13 cellular contexts compared by ENCODE assay signal in the genomic region with DNA sequence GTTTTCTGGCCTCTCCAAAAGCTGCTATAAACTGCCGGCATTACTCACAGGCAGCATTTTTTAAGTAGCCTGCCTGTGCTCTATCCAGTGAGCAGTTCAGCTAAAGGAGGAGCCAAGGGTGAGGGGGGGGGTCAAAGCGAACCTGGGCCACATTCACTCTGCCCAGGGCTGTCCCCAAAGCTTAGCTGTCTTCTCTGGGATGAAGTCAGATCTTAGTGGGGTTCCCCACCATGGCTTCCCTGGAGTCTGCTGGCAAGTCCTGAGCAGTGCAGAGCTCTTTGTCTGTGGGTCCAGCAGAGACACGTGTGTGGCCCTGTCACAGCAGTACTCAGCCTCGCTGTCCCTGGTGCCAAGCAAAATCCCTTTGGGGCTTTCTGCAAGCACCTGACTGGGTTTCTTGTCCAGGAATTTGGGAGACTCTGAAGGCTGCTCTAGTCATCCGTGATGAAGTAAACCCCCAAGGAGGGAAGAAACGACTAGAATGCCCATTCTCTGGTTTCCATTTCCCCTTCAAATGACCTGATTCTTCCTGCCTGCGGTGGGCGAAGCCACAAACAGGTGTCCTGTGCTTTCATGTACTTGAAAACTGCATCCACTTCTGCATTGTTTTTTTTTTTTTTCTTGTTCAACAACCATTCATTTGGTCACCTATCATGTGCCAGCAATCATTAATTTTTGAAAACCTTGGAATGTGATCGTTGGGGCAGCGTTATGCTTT. TPM values are rescaled to one million over a fixed set of nuclear protein-coding genes. Genes with fewer than 3 reads are reported as not detected.
DNase-seq lines count a peak whose midpoint lies in the region; ATAC-seq, FAIRE-seq and TF ChIP-seq lines count a peak whose summit lies in the region.
"Had no signal": no experiment of that assay in that cellular context is flagged by ENCODE, and none has a peak within 500 bp of the region (broad histone marks: within the 10 kb centered on the region; RNA-seq: fewer than 3 reads in every experiment).

No MANE protein-coding gene starts in this region.

- peaks cover 0 to 6% of the 10 kb centered on the region in 2 donors for H3K27me3 ChIP-seq in Peyer's patch

- TF ChIP-seq CTCF in kidney (IDR thresholded peaks at IDR 0.05; ENCODE audit: borderline replicate concordance, extremely low read depth, insufficient read depth) (no peak), Peyer's patch (IDR thresholded peaks at IDR 0.05) (no peak)

- peaks cover 6 to 11% of the 10 kb centered on the region in 2 donors for H3K4me1 ChIP-seq in kidney (ENCODE audit: control insufficient read depth in 1 of 2, insufficient read depth in 1 of 2, low read depth in 1 of 2, low read length in 2 of 2)
- H3K4me1 ChIP-seq in Peyer's patch = peaks cover 0 to 21% (median 4%) of the 10 kb centered on the region in 4 donors

- H3K27ac ChIP-seq in kidney (ENCODE audit: low read depth in 2 of 2, low read length in 2 of 2) (peak overlapping the region; percentile 17 to 18), Peyer's patch (no peak overlapping the region)

- H3K9me3 ChIP-seq in kidney (ENCODE audit: control insufficient read depth in 1 of 2, low read length in 2 of 2) (no peaks in the 10 kb centered on the region), Peyer's patch (no peaks in the 10 kb centered on the region)

- H3K4me3 ChIP-seq in kidney (ENCODE audit: low read length in 2 of 2) (no peak overlapping the region), Peyer's patch (no peak overlapping the region)

- no peak for DNase-seq in kidney
- no peak for DNase-seq in SK-N-DZ (ENCODE audit: low spot score)
- DNase-seq in stimulated activated CD4-positive, alpha-beta T cell treated with anti-CD3 and anti-CD28 coated beads, Interleukin-4, amount 100 ng/mL, for 1 hour = no peak
- no peak for DNase-seq in NCI-H2081 (lab: John Stamatoyannopoulos, UW)
- no peak for DNase-seq in Peyer's patch
- DNase-seq: CD8-positive, alpha-beta memory T cell had no signal

- FAIRE-seq in kidney (lab: Jason Lieb, UNC) = no peak
- FAIRE-seq: endothelial cell of umbilical vein had no signal

- ATAC-seq in GM18858 (IDR thresholded peaks at IDR 0.05; ENCODE audit: unreplicated experiment) (peak; percentile 41), GM21529 (IDR thresholded peaks at IDR 0.05; ENCODE audit: unreplicated experiment) (peak; percentile 82), HG03378 (IDR thresholded peaks at IDR 0.05; ENCODE audit: unreplicated experiment) (peak; percentile 74)
- ATAC-seq: WTC11 had no signal

- no peaks in the 10 kb centered on the region for H3K36me3 ChIP-seq in kidney (ENCODE audit: control insufficient read depth in 1 of 2, insufficient read depth in 2 of 2, low read length in 2 of 2)
- H3K36me3 ChIP-seq in Peyer's patch = no peaks in the 10 kb centered on the region

- H3K9ac ChIP-seq in kidney (ENCODE audit: low read length in 2 of 2) = no peak overlapping the region

- intact Hi-C loops in kidney (cut with DNase I) = no loop called here

- TF ChIP-seq POLR2A in Peyer's patch (IDR thresholded peaks at IDR 0.05) = no peak

RNA-seq across cellular contexts. Expression of gene KCNJ5, which starts 2.6 kb away (rescaled TPM):
- total RNA-seq in kidney (6.5 TPM), Peyer's patch (1 to 10 TPM in 1 of 4 donors, not detected in 3; 1.6 TPM)
- polyA plus RNA-seq in kidney (ENCODE audit: insufficient read depth, low read depth, low replicate concordance) = 5.7 TPM
- polyA plus RNA-seq in SK-N-DZ (2014; cell fraction: cytosol; rRNA removed) = not detected in 2 replicates
- not detected in 2 replicates for polyA plus RNA-seq in SK-N-DZ (2014; cell fraction: nucleus; rRNA removed)
- polyA plus RNA-seq: CD8-positive, alpha-beta memory T cell; endothelial cell of umbilical vein had no signal

RNA-seq across cellular contexts. Expression of gene KCNJ1, which starts 26.6 kb away (rescaled TPM):
- total RNA-seq in kidney (175 TPM), Peyer's patch (not detected)
- polyA plus RNA-seq in kidney (ENCODE audit: insufficient read depth, low read depth, low replicate concordance) = 355 TPM
- polyA plus RNA-seq in SK-N-DZ (2014; cell fraction: cytosol; rRNA removed) = not detected in 2 replicates
- polyA plus RNA-seq in SK-N-DZ (2014; cell fraction: nucleus; rRNA removed) = not detected in 2 replicates
- total RNA-seq: CD8-positive, alpha-beta memory T cell; endothelial cell of umbilical vein; LHCN-M2; posterior vena cava had no signal
- polyA plus RNA-seq: CD8-positive, alpha-beta memory T cell; endothelial cell of umbilical vein had no signal

RNA-seq across cellular contexts. Expression of gene TP53AIP1, which starts 48.9 kb away (rescaled TPM):
- total RNA-seq in kidney (0.82 TPM), Peyer's patch (1 to 10 TPM in 1 of 4 donors, under 1 TPM in 2, not detected in 1; 0.35 to 2.0 (median 0.47) TPM)
- 5.3 TPM for polyA plus RNA-seq in kidney (ENCODE audit: insufficient read depth, low read depth, low replicate concordance)
- 0.05 TPM in 1 of 2 replicates, not detected in the other for polyA plus RNA-seq in SK-N-DZ (2014; cell fraction: cytosol; rRNA removed)
- polyA plus RNA-seq in SK-N-DZ (2014; cell fraction: nucleus; rRNA removed) = 0.25 and 1.2 TPM in 2 replicates
- total RNA-seq: CD8-positive, alpha-beta memory T cell; endothelial cell of umbilical vein; LHCN-M2; posterior vena cava had no signal
- polyA plus RNA-seq: CD8-positive, alpha-beta memory T cell; endothelial cell of umbilical vein had no signal

Comparison
In these comparisons a context has a peak if more than half of its experiments do, and no peak if none do; other contexts are left out.
1. H3K27ac ChIP-seq: peak in kidney (2 of 2); none in Peyer's patch (0 of 4).
2. RNA of gene KCNJ1, which starts 26.6 kb away (total RNA-seq): 175 TPM in kidney (single experiment); not detected in Peyer's patch; every median in the first group is over 100 times any median in the second.
3. Peak in every context shown above with its lines, with median percentiles within 50 percentile points of each other: ATAC-seq.